Comparison of ENCODE assay signal across 8 cellular contexts in the genomic region with DNA sequence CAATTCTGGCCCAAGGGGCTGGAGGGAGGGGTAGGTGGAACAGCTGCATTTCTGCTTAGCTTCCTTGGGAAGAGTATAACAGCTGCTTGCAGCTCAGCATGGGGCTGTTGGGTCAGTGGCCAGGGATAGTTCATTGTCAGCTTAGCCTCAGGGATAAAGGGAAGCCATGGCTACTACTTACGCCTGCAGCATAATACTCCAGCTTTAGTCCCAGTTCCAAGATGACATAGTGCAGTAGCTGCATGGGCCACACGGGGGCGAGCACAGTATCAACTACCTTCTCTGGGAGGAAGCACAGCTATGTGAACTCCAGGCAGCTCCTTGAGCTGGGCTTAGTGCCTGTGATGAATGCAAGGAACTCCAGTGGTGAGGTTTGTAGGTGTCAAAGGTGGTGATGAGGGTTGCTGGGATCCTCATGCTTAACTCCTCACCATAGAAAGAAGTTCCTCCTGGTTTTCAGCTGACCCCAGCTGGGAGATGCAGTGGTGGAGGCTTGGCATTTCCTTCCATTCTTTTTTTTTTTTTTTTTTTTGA. TPM values are rescaled to one million over a fixed set of nuclear protein-coding genes. Genes with fewer than 3 reads are reported as not detected.
A peak's percentile ranks its signal among the peaks of the same experiment; 100 is the strongest.
DNase-seq lines count a peak whose midpoint lies in the region; ATAC-seq lines count a peak whose summit lies in the region.

No MANE protein-coding gene starts in this region.

- ATAC-seq in GM21619 (IDR thresholded peaks at IDR 0.05; ENCODE audit: unreplicated experiment): peak; percentile 100

- DNase-seq in GM04504 (ENCODE audit: low read depth): peak; percentile 62
- DNase-seq in HuH-7 (ENCODE audit: low spot score): peak; percentile 66
- DNase-seq in SKM-1 (lab: John Stamatoyannopoulos, UW; ENCODE audit: unreplicated experiment): peak; percentile 85
- DNase-seq in activated naive CD4-positive, alpha-beta T cell treated with anti-CD3 and anti-CD28 coated beads, Interleukin-2, amount 50 U/mL, for 16 hours: peak; percentile 74
- DNase-seq in cardiac septum (ENCODE audit: low spot score): peak; percentile 93
- DNase-seq in pulmonary artery endothelial cell (ENCODE audit: low read depth, low spot score): peak; percentile 54
- no peak for DNase-seq in middle frontal gyrus (ENCODE audit: extremely low spot score, low spot score)

- intact Hi-C loops in cardiac septum (cut with DNase I): no loop called here

RNA-seq across cellular contexts. Expression of a gene that starts 35.4 kb away (rescaled TPM):
- total RNA-seq in cardiac septum (98.4 TPM), pulmonary artery endothelial cell (926 and 1,028 TPM in 2 replicates)
